In the genomic region with DNA sequence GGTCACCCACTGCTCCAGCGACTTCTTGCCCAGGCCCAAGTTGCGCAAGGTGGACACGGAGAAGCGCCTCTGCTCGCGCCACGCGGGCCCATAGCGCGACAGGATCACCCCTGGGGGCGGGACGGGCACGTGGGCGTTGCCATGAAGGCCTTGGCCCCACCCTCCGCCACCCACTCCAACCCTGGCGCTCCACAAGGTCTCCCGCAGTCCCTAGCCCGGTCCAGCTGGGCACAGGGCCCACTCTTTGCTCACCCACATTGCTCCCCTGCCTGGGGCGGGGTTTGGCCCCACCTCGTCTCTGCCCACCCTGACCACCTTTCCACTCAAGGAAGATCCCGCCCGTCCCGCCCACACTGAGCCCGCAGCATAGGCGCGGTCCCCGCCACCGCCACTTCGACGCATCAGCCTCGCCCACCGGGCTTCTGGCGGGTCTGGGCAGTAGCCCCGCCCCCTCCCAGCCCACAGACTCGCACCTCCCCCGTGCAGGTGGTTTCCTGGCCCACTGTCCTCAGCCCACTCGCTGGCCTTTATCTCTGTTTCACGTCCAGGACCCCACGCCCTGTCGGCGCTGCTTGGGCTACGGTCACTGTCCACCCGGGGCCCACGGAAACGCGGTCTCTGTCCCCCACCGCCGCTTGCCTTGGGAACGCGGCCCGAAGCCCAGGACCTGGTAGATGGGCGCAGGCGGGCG, we compare ENCODE assay signal across 1 cellular context.
TF ChIP-seq lines count a peak whose summit lies in the region.

No MANE protein-coding gene starts in this region.

TF ChIP-seq in WTC11, 78 proteins besides CTCF, POLR2A, EP300 and RAD21 (continued from another document):
- no peak for TF ChIP-seq AFF4 (CRISPR knock-in tag; IDR thresholded peaks at IDR 0.05; ENCODE audit: borderline replicate concordance)
- TF ChIP-seq NR3C1 (CRISPR knock-in tag; conservative IDR thresholded peaks at IDR 0.05; ENCODE audit: low read depth): no peak
- TF ChIP-seq JAZF1 (CRISPR knock-in tag; IDR thresholded peaks at IDR 0.05): no peak
- no peak for TF ChIP-seq ZNF423 (CRISPR knock-in tag; IDR thresholded peaks at IDR 0.05)
- no peak for TF ChIP-seq ZSCAN18 (CRISPR knock-in tag; IDR thresholded peaks at IDR 0.05)
- TF ChIP-seq KAT7 (CRISPR knock-in tag; IDR thresholded peaks at IDR 0.05; ENCODE audit: borderline replicate concordance): no peak
- TF ChIP-seq ZNF317 (CRISPR knock-in tag; IDR thresholded peaks at IDR 0.05; ENCODE audit: borderline replicate concordance, low read depth): no peak
- TF ChIP-seq ATF3 (CRISPR knock-in tag; conservative IDR thresholded peaks at IDR 0.05): no peak
- TF ChIP-seq ZNF512 (CRISPR knock-in tag; IDR thresholded peaks at IDR 0.05; ENCODE audit: borderline replicate concordance): no peak
- TF ChIP-seq FOXP1 (CRISPR knock-in tag; IDR thresholded peaks at IDR 0.05; ENCODE audit: borderline replicate concordance): no peak
- TF ChIP-seq, protein P1, sequence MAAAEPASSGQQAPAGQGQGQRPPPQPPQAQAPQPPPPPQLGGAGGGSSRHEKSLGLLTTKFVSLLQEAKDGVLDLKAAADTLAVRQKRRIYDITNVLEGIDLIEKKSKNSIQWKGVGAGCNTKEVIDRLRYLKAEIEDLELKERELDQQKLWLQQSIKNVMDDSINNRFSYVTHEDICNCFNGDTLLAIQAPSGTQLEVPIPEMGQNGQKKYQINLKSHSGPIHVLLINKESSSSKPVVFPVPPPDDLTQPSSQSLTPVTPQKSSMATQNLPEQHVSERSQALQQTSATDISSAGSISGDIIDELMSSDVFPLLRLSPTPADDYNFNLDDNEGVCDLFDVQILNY (CRISPR knock-in tag; IDR thresholded peaks at IDR 0.05): no peak
